23 cellular contexts compared by ENCODE assay signal in genomic region chr11:34601609-34602008, GRCh38. TPM values are rescaled to one million over a fixed set of nuclear protein-coding genes. Genes with fewer than 3 reads are reported as not detected.
DNase-seq lines count a peak whose midpoint lies in the region; ATAC-seq and TF ChIP-seq lines count a peak whose summit lies in the region.
"Had no signal": no experiment of that assay in that cellular context is flagged by ENCODE, and none has a peak within 500 bp of the region (broad histone marks: within the 10 kb centered on the region; RNA-seq: fewer than 3 reads in every experiment).

No MANE protein-coding gene starts in this region.

- H3K9me3 ChIP-seq in colonic mucosa, result no peaks in the 10 kb centered on the region
- H3K9me3 ChIP-seq in mesodermal cell (ENCODE audit: control insufficient read depth, low read length), result no peaks in the 10 kb centered on the region
- no peaks in the 10 kb centered on the region for H3K9me3 ChIP-seq in subcutaneous abdominal adipose tissue (ENCODE audit: control insufficient read depth in 5 of 5, low read length in 5 of 5)
- H3K9me3 ChIP-seq: heart right ventricle had no signal

- no peaks in the 10 kb centered on the region for H3K9me3 Mint-ChIP-seq in HFFc6
- no peaks in the 10 kb centered on the region for H3K9me3 Mint-ChIP-seq in stimulated activated naive CD8-positive, alpha-beta T cell treated with anti-CD3 and anti-CD28 coated beads, Interleukin-15, amount 100 ng/mL, for 72 hours
- H3K9me3 Mint-ChIP-seq: CD14-positive monocyte had no signal

- DNase-seq in HFFc6 (no peak), colonic mucosa (no peak), NCI-H526 treated with DMSO at 0.1 percent for 48 hours (lab: John Stamatoyannopoulos, UW) (no peak)
- DNase-seq in stimulated activated naive CD8-positive, alpha-beta T cell treated with anti-CD3 and anti-CD28 coated beads, Interleukin-15, amount 100 ng/mL, for 72 hours, result no peak
- DNase-seq: activated CD4-positive, CD25-positive, alpha-beta regulatory T cell treated with anti-CD3 and anti-CD28 coated beads, Interleukin-2, amount 50 U/mL, for 72 hours; activated CD8-positive, alpha-beta T cell treated with anti-CD3 and anti-CD28 coated beads, Interleukin-2, amount 10 ng/mL, durations not matched to agents 7 days and 5 days; activated effector memory CD4-positive, alpha-beta T cell treated with anti-CD3 and anti-CD28 coated beads, Interleukin-2, amount 50 U/mL, for 16 hours; activated T-cell treated with anti-CD3 and anti-CD28 coated beads for 4 hours; cerebellar nuclear complex; H7; heart right ventricle; NCI-H1105 treated with DMSO at 0.1 percent for 48 hours; NCI-H2029 treated with DMSO at 0.1 percent for 48 hours; NCI-H226; SHP77 treated with DMSO at 0.1 percent for 48 hours; stimulated activated CD4-positive, alpha-beta T cell treated with anti-CD3 and anti-CD28 coated beads, Interleukin-1b, Interleukin-23, amount 100 ng/mL, for 48 hours had no signal

- H3K27ac ChIP-seq in colonic mucosa (peak overlapping the region; percentile 92), mesodermal cell (ENCODE audit: low read depth, low read length, severe bottlenecking) (peak overlapping the region; percentile 66), subcutaneous abdominal adipose tissue (ENCODE audit: low read depth, low read length) (peak overlapping the region; percentile 42)

- H3K4me3 Mint-ChIP-seq in HFFc6, result no peak overlapping the region
- H3K4me3 Mint-ChIP-seq in stimulated activated naive CD8-positive, alpha-beta T cell treated with anti-CD3 and anti-CD28 coated beads, Interleukin-15, amount 100 ng/mL, for 72 hours, result no peak overlapping the region
- H3K4me3 Mint-ChIP-seq: activated CD8-positive, alpha-beta T cell treated with anti-CD3 and anti-CD28 coated beads, Interleukin-2, amount 10 ng/mL, durations not matched to agents 7 days and 5 days; CD14-positive monocyte had no signal

- peaks cover 4% of the 10 kb centered on the region; the same call in 1 of the 2 replicates for H3K36me3 Mint-ChIP-seq in HFFc6 (ENCODE audit: low read depth)
- H3K36me3 Mint-ChIP-seq: CD14-positive monocyte had no signal

- peaks cover 4% of the 10 kb centered on the region for H3K4me1 ChIP-seq in colonic mucosa
- peaks cover 25% of the 10 kb centered on the region for H3K4me1 ChIP-seq in mesodermal cell (ENCODE audit: control insufficient read depth, insufficient read depth, low read length, poor library complexity, severe bottlenecking)
- peaks cover 0 to 29% (median 19%) of the 10 kb centered on the region in 5 donors for H3K4me1 ChIP-seq in subcutaneous abdominal adipose tissue (ENCODE audit: control insufficient read depth in 5 of 5, insufficient read depth in 5 of 5, low read length in 5 of 5)

- H3K27me3 Mint-ChIP-seq in HFFc6 (ENCODE audit: insufficient read depth), result peaks cover 2% of the 10 kb centered on the region
- H3K27me3 Mint-ChIP-seq in stimulated activated naive CD8-positive, alpha-beta T cell treated with anti-CD3 and anti-CD28 coated beads, Interleukin-15, amount 100 ng/mL, for 72 hours, result peaks cover 24% of the 10 kb centered on the region

- H3K27me3 ChIP-seq in colonic mucosa (no peaks in the 10 kb centered on the region), subcutaneous abdominal adipose tissue (ENCODE audit: control insufficient read depth in 5 of 5, insufficient read depth in 4 of 5, low read length in 5 of 5) (no peaks in the 10 kb centered on the region)
- H3K27me3 ChIP-seq: heart right ventricle had no signal

- 95 to 100% methylated on average over 5 of the region's 5 CpGs for WGBS in mesodermal cell (ENCODE audit: insufficient coverage in 2 of 2), 2 experiments

- H3K4me1 Mint-ChIP-seq in HFFc6 (ENCODE audit: low read depth), result peaks cover 60% of the 10 kb centered on the region
- H3K4me1 Mint-ChIP-seq in stimulated activated naive CD8-positive, alpha-beta T cell treated with anti-CD3 and anti-CD28 coated beads, Interleukin-15, amount 100 ng/mL, for 72 hours, result peaks cover 17% of the 10 kb centered on the region

- no peak for TF ChIP-seq CTCF in HFFc6 (IDR thresholded peaks at IDR 0.05)
- TF ChIP-seq CTCF in colonic mucosa (IDR thresholded peaks at IDR 0.05), result no peak

- H3K9ac ChIP-seq in colonic mucosa (ENCODE audit: low read depth in 2 of 2, low read length in 2 of 2) (peak overlapping the region; percentile 54 to 89), subcutaneous abdominal adipose tissue (ENCODE audit: low read length in 5 of 5) (no peak overlapping the region)

- ATAC-seq in stimulated activated naive CD8-positive, alpha-beta T cell treated with anti-CD3 and anti-CD28 coated beads, Interleukin-15, amount 100 ng/mL, for 72 hours, result no peak
- ATAC-seq in GM18867 (IDR thresholded peaks at IDR 0.05; ENCODE audit: unreplicated experiment), result no peak
- no peak for ATAC-seq in HG02870 (IDR thresholded peaks at IDR 0.05; ENCODE audit: unreplicated experiment)
- ATAC-seq: activated CD8-positive, alpha-beta T cell treated with anti-CD3 and anti-CD28 coated beads, Interleukin-2, amount 10 ng/mL, durations not matched to agents 7 days and 5 days had no signal

- H3K36me3 ChIP-seq in colonic mucosa, result no peaks in the 10 kb centered on the region
- H3K36me3 ChIP-seq in mesodermal cell (ENCODE audit: control insufficient read depth, insufficient read depth, low read length), result no peaks in the 10 kb centered on the region
- no peaks in the 10 kb centered on the region for H3K36me3 ChIP-seq in subcutaneous abdominal adipose tissue (ENCODE audit: control insufficient read depth in 5 of 5, insufficient read depth in 5 of 5, low read length in 5 of 5)
- H3K36me3 ChIP-seq: heart right ventricle had no signal

- intact Hi-C loops in colonic mucosa (cut with DNase I), result no loop called here

- H3K4me3 ChIP-seq in colonic mucosa (no peak overlapping the region), mesodermal cell (ENCODE audit: extremely low read depth, insufficient read depth, low read length, poor library complexity, severe bottlenecking) (no peak overlapping the region), subcutaneous abdominal adipose tissue (ENCODE audit: low read depth in 1 of 5, low read length in 5 of 5) (no peak overlapping the region)
- H3K4me3 ChIP-seq: heart right ventricle, skin epidermis had no signal

- H3K27ac Mint-ChIP-seq in HFFc6, result peak overlapping the region; percentile 14; the same call in 1 of the 2 replicates
- H3K27ac Mint-ChIP-seq in stimulated activated naive CD8-positive, alpha-beta T cell treated with anti-CD3 and anti-CD28 coated beads, Interleukin-15, amount 100 ng/mL, for 72 hours, result no peak overlapping the region
- H3K27ac Mint-ChIP-seq: activated CD8-positive, alpha-beta T cell treated with anti-CD3 and anti-CD28 coated beads, Interleukin-2, amount 10 ng/mL, durations not matched to agents 7 days and 5 days; CD14-positive monocyte had no signal

RNA-seq across cellular contexts. Expression of gene EHF, which starts 19.3 kb away (rescaled TPM):
- total RNA-seq in HFFc6 (2021; fragmentation: NEBNext Ultra II Directional; extraction: Animal tissue kit (Norgen Biotek cat#: 25700)), result under 1 TPM in 1 of 6 experiments, not detected in 5; 0.09 TPM
- 100 to 1,000 TPM; 289 to 316 TPM for total RNA-seq in colonic mucosa
- not detected for polyA plus RNA-seq in mesodermal cell (2013, experiment 1 of 2)
- not detected for polyA plus RNA-seq in mesodermal cell (2013, experiment 2 of 2)
- total RNA-seq: activated CD8-positive, alpha-beta T cell treated with anti-CD3 and anti-CD28 coated beads, Interleukin-2, amount 10 ng/mL, durations not matched to agents 7 days and 5 days; pulmonary artery endothelial cell had no signal

Comparison
In these comparisons a context has a peak if more than half of its experiments do, and no peak if none do; other contexts are left out.
1. H3K27ac ChIP-seq: peak in every context shown above with its lines; median percentile 92 in colonic mucosa; 66 in mesodermal cell; 42 in subcutaneous abdominal adipose tissue.
2. H3K9ac ChIP-seq: peak in colonic mucosa (2 of 2); none in subcutaneous abdominal adipose tissue (0 of 5).
3. RNA of gene EHF, which starts 19.3 kb away (total RNA-seq): 289 to 316 TPM in colonic mucosa; 0.09 TPM in HFFc6; every median in the first group is over 100 times any median in the second.